ENCODE assay signal across 1 cellular context in the genomic region with DNA sequence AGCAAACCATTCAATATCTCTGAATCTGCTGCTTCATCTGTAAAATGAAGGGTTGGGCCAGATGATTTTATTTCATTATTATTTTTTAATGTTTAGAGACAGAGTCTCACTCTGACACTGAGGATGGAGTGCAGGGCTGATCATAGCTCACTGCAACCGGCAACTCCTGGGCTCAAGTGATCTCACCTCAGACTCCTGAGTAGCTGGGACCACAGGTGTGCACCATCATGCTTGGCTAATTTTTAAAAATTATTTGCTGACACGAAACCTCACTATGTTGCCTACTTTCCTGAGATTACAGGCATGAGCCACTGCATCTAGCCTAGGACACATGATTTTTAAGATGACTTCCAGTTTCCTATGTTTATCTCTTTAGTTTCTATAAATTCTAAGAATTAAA.
TF ChIP-seq lines count a peak whose summit lies in the region.

No MANE protein-coding gene starts in this region.

TF ChIP-seq in A549, 52 proteins besides CTCF, POLR2A, EP300 and RAD21:
- no peak for TF ChIP-seq EHMT2 (IDR thresholded peaks at IDR 0.05; ENCODE audit: low read depth)
- TF ChIP-seq RARB (CRISPR knock-in tag; IDR thresholded peaks at IDR 0.05) = no peak
- no peak for TF ChIP-seq MAFK (IDR thresholded peaks at IDR 0.05; ENCODE audit: partially characterized antibody)
- TF ChIP-seq, protein P1, sequence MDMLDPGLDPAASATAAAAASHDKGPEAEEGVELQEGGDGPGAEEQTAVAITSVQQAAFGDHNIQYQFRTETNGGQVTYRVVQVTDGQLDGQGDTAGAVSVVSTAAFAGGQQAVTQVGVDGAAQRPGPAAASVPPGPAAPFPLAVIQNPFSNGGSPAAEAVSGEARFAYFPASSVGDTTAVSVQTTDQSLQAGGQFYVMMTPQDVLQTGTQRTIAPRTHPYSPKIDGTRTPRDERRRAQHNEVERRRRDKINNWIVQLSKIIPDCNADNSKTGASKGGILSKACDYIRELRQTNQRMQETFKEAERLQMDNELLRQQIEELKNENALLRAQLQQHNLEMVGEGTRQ (IDR thresholded peaks at IDR 0.05) = no peak
- TF ChIP-seq FOSL2 (IDR thresholded peaks at IDR 0.05) = no peak
- TF ChIP-seq FOSL2 (CRISPR knock-in tag; IDR thresholded peaks at IDR 0.05) = no peak
- TF ChIP-seq PHF8 (IDR thresholded peaks at IDR 0.05; ENCODE audit: borderline replicate concordance, low read depth) = no peak
- no peak for TF ChIP-seq NFE2L2 (conservative IDR thresholded peaks at IDR 0.05; ENCODE audit: low read length)
- no peak for TF ChIP-seq HDAC2 (IDR thresholded peaks at IDR 0.05)
- no peak for TF ChIP-seq KDM5A (IDR thresholded peaks at IDR 0.05)
- no peak for TF ChIP-seq HMGXB4 (CRISPR knock-in tag; IDR thresholded peaks at IDR 0.05; ENCODE audit: borderline replicate concordance)
- TF ChIP-seq HES2 (IDR thresholded peaks at IDR 0.05) = no peak
- TF ChIP-seq, protein P2, sequence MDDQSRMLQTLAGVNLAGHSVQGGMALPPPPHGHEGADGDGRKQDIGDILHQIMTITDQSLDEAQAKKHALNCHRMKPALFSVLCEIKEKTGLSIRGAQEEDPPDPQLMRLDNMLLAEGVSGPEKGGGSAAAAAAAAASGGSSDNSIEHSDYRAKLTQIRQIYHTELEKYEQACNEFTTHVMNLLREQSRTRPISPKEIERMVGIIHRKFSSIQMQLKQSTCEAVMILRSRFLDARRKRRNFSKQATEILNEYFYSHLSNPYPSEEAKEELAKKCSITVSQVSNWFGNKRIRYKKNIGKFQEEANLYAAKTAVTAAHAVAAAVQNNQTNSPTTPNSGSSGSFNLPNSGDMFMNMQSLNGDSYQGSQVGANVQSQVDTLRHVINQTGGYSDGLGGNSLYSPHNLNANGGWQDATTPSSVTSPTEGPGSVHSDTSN (IDR thresholded peaks at IDR 0.05) = no peak
- TF ChIP-seq ZC3H11A (IDR thresholded peaks at IDR 0.05) = no peak
- TF ChIP-seq, protein P3, sequence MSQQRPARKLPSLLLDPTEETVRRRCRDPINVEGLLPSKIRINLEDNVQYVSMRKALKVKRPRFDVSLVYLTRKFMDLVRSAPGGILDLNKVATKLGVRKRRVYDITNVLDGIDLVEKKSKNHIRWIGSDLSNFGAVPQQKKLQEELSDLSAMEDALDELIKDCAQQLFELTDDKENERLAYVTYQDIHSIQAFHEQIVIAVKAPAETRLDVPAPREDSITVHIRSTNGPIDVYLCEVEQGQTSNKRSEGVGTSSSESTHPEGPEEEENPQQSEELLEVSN (IDR thresholded peaks at IDR 0.05; ENCODE audit: borderline replicate concordance, low read depth) = no peak
- TF ChIP-seq CBX2 (IDR thresholded peaks at IDR 0.05; ENCODE audit: borderline replicate concordance, low read depth) = no peak
- TF ChIP-seq ZNF302 (CRISPR knock-in tag; IDR thresholded peaks at IDR 0.05) = no peak
- no peak for TF ChIP-seq TP53 (CRISPR knock-in tag; IDR thresholded peaks at IDR 0.05)
- no peak for TF ChIP-seq REST (IDR thresholded peaks at IDR 0.05)
